ENCODE assay signal across 25 cellular contexts in genomic region chr1:186798960-186799688, GRCh38. TPM values are rescaled to one million over a fixed set of nuclear protein-coding genes. Genes with fewer than 3 reads are reported as not detected.
"Had no signal": no experiment of that assay in that cellular context is flagged by ENCODE, and none has a peak within 500 bp of the region (broad histone marks: within the 10 kb centered on the region; RNA-seq: fewer than 3 reads in every experiment).

No MANE protein-coding gene starts in this region.

- H3K27me3 Mint-ChIP-seq: activated B cell treated with CpG ODN at 0.5 μM for 24 hours; activated CD4-positive, alpha-beta memory T cell treated with anti-CD3 and anti-CD28 coated beads for 36 hours had no signal

- H3K4me1 Mint-ChIP-seq: activated B cell treated with CpG ODN at 0.5 μM for 24 hours, immature natural killer cell had no signal

- H3K9me3 ChIP-seq: adrenal gland, breast epithelium, esophagus muscularis mucosa, prostate gland had no signal

- FAIRE-seq: astrocyte, endothelial cell of umbilical vein had no signal

- H3K27ac Mint-ChIP-seq: activated B cell treated with CpG ODN at 0.5 μM for 24 hours; activated CD4-positive, alpha-beta memory T cell treated with anti-CD3 and anti-CD28 coated beads for 36 hours; activated naive CD4-positive, alpha-beta T cell treated with anti-CD3 and anti-CD28 coated beads, Interleukin-2, amount 50 U/mL, for 72 hours; activated T-helper 1 cell treated with anti-CD3 and anti-CD28 coated beads, Interleukin-12 subunit alpha, Interleukin-12 subunit beta, Interleukin-2, Interleukin-4 antibody, amounts not matched to agents 30 ng/mL and 10 ng/mL and 1 ng/mL, durations not matched to agents 14 hours and 24 hours and 36 hours; immature natural killer cell had no signal

- ATAC-seq: activated naive CD4-positive, alpha-beta T cell treated with anti-CD3 and anti-CD28 coated beads, Interleukin-2, amount 50 U/mL, for 72 hours; left ventricle myocardium superior had no signal

- H3K27ac ChIP-seq: adrenal gland, breast epithelium, esophagus muscularis mucosa, prostate gland, right atrium auricular region had no signal

- H3K36me3 ChIP-seq: adrenal gland, breast epithelium, esophagus muscularis mucosa, prostate gland, right atrium auricular region had no signal

- DNase-seq: activated B cell treated with CpG ODN at 0.5 μM for 24 hours; activated CD4-positive, alpha-beta memory T cell treated with anti-CD3 and anti-CD28 coated beads for 36 hours; activated CD4-positive, alpha-beta T cell treated with anti-CD3 and anti-CD28 coated beads for 4 hours; activated gamma-delta T cell treated with Interleukin-2 at 50 U/mL for 16 hours; activated T-cell treated with anti-CD3 and anti-CD28 coated beads for 4 hours; adrenal gland; cerebellar nuclear complex; cortex of kidney; immature natural killer cell; left ventricle myocardium superior; occipital lobe; stimulated activated CD4-positive, alpha-beta T cell treated with anti-CD3 and anti-CD28 coated beads, Interleukin-12 subunit alpha, Interleukin-12 subunit beta, amount 100 ng/mL, for 4 hours; stimulated activated CD4-positive, alpha-beta T cell treated with anti-CD3 and anti-CD28 coated beads, Interleukin-1b, Interleukin-23, amount 100 ng/mL, for 48 hours; stimulated activated CD8-positive, alpha-beta memory T cell treated with anti-CD3 and anti-CD28 coated beads, Interleukin-4, amount 100 ng/mL, for 48 hours; stimulated activated naive CD4-positive, alpha-beta T cell had no signal

- H3K4me3 ChIP-seq: adrenal gland, breast epithelium, esophagus muscularis mucosa, prostate gland, right atrium auricular region had no signal

- H3K27me3 ChIP-seq: adrenal gland, breast epithelium, esophagus muscularis mucosa, right atrium auricular region had no signal

- H3K4me1 ChIP-seq: adrenal gland, breast epithelium, esophagus muscularis mucosa, prostate gland, right atrium auricular region had no signal

- H3K4me3 Mint-ChIP-seq: activated B cell treated with CpG ODN at 0.5 μM for 24 hours; activated CD4-positive, alpha-beta memory T cell treated with anti-CD3 and anti-CD28 coated beads for 36 hours; activated T-helper 1 cell treated with anti-CD3 and anti-CD28 coated beads, Interleukin-12 subunit alpha, Interleukin-12 subunit beta, Interleukin-2, Interleukin-4 antibody, amounts not matched to agents 30 ng/mL and 10 ng/mL and 1 ng/mL, durations not matched to agents 14 hours and 24 hours and 36 hours; immature natural killer cell had no signal

- H3K36me3 Mint-ChIP-seq: activated CD4-positive, alpha-beta memory T cell treated with anti-CD3 and anti-CD28 coated beads for 36 hours; activated naive CD4-positive, alpha-beta T cell treated with anti-CD3 and anti-CD28 coated beads, Interleukin-2, amount 50 U/mL, for 72 hours; immature natural killer cell had no signal

- H3K9me3 Mint-ChIP-seq: activated B cell treated with CpG ODN at 0.5 μM for 24 hours; activated CD4-positive, alpha-beta memory T cell treated with anti-CD3 and anti-CD28 coated beads for 36 hours; activated naive CD4-positive, alpha-beta T cell treated with anti-CD3 and anti-CD28 coated beads, Interleukin-2, amount 50 U/mL, for 72 hours; activated T-helper 1 cell treated with anti-CD3 and anti-CD28 coated beads, Interleukin-12 subunit alpha, Interleukin-12 subunit beta, Interleukin-2, Interleukin-4 antibody, amounts not matched to agents 30 ng/mL and 10 ng/mL and 1 ng/mL, durations not matched to agents 14 hours and 24 hours and 36 hours had no signal

RNA-seq across cellular contexts. Expression of gene PLA2G4A, which starts 29.6 kb away (rescaled TPM):
- total RNA-seq: activated B cell treated with CpG ODN at 0.5 μM for 24 hours, myocyte had no signal
- polyA plus RNA-seq: immature natural killer cell, neural cell had no signal
